14 cellular contexts compared by ENCODE assay signal in the genomic region with DNA sequence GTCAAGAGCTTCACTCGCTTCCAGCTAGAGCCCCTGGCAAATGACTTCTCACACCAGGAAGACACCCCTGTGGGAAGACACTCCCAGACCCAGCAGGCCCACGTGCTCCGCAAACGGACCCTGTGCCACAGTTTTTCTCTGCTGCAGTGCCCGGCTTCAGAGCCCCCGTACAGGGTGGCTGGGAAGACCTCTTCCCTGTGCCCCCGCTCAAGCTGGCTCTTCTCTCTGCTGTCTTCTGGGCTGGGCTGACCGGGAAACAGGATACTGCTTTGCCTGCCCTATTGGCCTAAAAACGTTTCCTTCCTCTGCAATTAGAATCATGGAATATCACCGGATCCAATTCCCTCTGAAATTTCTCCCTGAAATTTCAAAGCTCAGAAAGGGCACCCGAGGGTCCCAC.
"Had no signal": no experiment of that assay in that cellular context is flagged by ENCODE, and none has a peak within 500 bp of the region (broad histone marks: within the 10 kb centered on the region; RNA-seq: fewer than 3 reads in every experiment).

No MANE protein-coding gene starts in this region.

- H3K4me1 ChIP-seq: SJSA1 had no signal

- H3K4me3 ChIP-seq: SJSA1, SK-N-MC had no signal

- H3K36me3 ChIP-seq: SJSA1 had no signal

- DNase-seq: NCI-H1092, NCI-H1105 treated with DMSO at 0.1 percent for 48 hours, NCI-H1417 treated with DMSO at 0.1 percent for 48 hours, NCI-H146, NCI-H2029, NCI-H2081 treated with DMSO at 0.1 percent for 48 hours, NCI-H2171, NCI-H510A, NCI-H524 treated with DMSO at 0.1 percent for 48 hours, NCI-H774, Right ventricle myocardium superior, SIG-M5 had no signal

- H3K27ac ChIP-seq: SJSA1, SK-N-MC had no signal

- H3K9me3 ChIP-seq: SJSA1 had no signal
